Comparison of ENCODE assay signal across 8 cellular contexts in the genomic region with DNA sequence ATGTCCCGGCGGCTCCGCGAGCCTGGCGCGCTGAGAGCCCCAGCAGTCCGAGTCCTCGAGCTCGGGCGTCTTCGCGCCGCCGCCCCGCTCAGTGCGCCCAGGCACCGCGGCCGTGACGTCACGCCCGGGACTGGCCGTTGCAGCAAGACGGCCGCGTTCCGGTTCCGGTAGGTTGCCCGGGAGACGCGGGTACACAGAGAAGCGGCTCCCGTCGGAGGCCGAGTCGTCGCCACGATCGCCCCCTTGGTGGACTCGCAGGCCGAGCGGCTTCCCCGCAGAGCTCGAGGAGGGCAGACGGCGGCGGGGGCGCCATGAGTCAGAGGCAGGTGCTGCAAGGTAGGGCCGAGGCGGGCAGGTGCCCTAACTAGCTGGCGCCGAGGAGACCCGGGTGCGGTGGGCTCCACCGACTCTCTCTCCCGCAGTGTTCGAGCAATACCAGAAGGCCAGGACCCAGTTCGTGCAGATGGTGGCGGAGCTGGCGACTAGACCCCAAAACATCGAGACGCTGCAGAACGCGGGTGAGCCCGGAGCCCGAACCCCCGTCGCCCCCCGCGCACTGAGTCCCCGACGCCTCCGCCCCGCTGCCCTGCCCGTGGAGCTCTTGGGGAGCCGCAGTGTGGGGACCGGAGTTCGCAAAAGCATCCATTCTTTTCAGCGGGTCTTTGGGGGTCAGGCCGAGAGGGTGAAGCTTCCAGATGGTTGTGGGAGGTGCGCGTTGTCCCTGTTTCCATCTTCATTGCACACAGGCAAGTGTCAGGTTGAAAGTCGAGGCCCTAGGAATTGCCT. TPM values are rescaled to one million over a fixed set of nuclear protein-coding genes. Genes with fewer than 3 reads are reported as not detected.
DNase-seq lines count a peak whose midpoint lies in the region; ATAC-seq and TF ChIP-seq lines count a peak whose summit lies in the region.

A gene (plus strand): TSS at position 196 of the 786 bp plus-strand sequence. CDS start 116 bp downstream, at position 312.

- H3K36me3 ChIP-seq in body of pancreas (replicated peaks in 1 of 2; ENCODE audit: insufficient read depth in 1 of 2, low read depth in 2 of 2): no peaks in the 10 kb centered on the region
- H3K36me3 ChIP-seq in thymus (ENCODE audit: control insufficient read depth, insufficient read depth): no peaks in the 10 kb centered on the region

- peaks cover 4% of the 10 kb centered on the region for H3K4me1 Mint-ChIP-seq in memory B cell

- H3K4me3 Mint-ChIP-seq in memory B cell: peak within 1 kb of the TSS; percentile 27

- 9 to 11% methylated on average over 27 to 71 of the region's 83 CpGs for WGBS in body of pancreas, 2 donors
- WGBS in thymus: 8% methylated on average over 83 of the region's 83 CpGs

- ATAC-seq in body of pancreas: no peak
- peak; percentile 17 for ATAC-seq in memory B cell (ENCODE audit: low read depth)
- no peak for ATAC-seq in HG03139 (IDR thresholded peaks at IDR 0.05; ENCODE audit: unreplicated experiment)
- no peak for ATAC-seq in HG03460 (IDR thresholded peaks at IDR 0.05; ENCODE audit: unreplicated experiment)

- intact Hi-C loops in body of pancreas (cut with DNase I): no loop called here

- H3K4me3 ChIP-seq in body of pancreas: no peak within 1 kb of the TSS
- H3K4me3 ChIP-seq in thymus (ENCODE audit: low read length): peak within 1 kb of the TSS; percentile 51

- no peak for TF ChIP-seq CTCF in body of pancreas (IDR thresholded peaks at IDR 0.05)

- H3K27ac ChIP-seq in body of pancreas: no peak within 1 kb of the TSS
- H3K27ac ChIP-seq in thymus (ENCODE audit: low read depth): no peak within 1 kb of the TSS

- no peak for TF ChIP-seq POLR2A in body of pancreas (IDR thresholded peaks at IDR 0.05)

- H3K27me3 ChIP-seq in body of pancreas: peaks cover 3 to 25% of the 10 kb centered on the region in 2 donors
- peaks cover 52% of the 10 kb centered on the region for H3K27me3 ChIP-seq in thymus (ENCODE audit: control insufficient read depth, insufficient read depth)

- DNase-seq in NCI-H2081 (lab: John Stamatoyannopoulos, UW): peak; percentile 48 to 76
- DNase-seq in NCI-H2081 treated with DMSO at 0.1 percent for 48 hours (lab: John Stamatoyannopoulos, UW): no peak
- peak; percentile 90 for DNase-seq in NCI-H774 (lab: John Stamatoyannopoulos, UW)
- DNase-seq in body of pancreas: peak; percentile 24 to 56 (median 50)
- DNase-seq in memory B cell (ENCODE audit: low spot score in 2 of 2): peak in 1 of 2 donors; percentile 48

- H3K27me3 Mint-ChIP-seq in memory B cell: peaks cover 12% of the 10 kb centered on the region

- H3K4me1 ChIP-seq in body of pancreas: peaks cover 12% of the 10 kb centered on the region
- peaks cover 3% of the 10 kb centered on the region for H3K4me1 ChIP-seq in thymus (ENCODE audit: control insufficient read depth, insufficient read depth, low read length)

- H3K9me3 Mint-ChIP-seq in memory B cell: peaks cover 3% of the 10 kb centered on the region

- H3K27ac Mint-ChIP-seq in memory B cell: peak within 1 kb of the TSS; percentile 35

- H3K9me3 ChIP-seq in body of pancreas: no peaks in the 10 kb centered on the region
- H3K9me3 ChIP-seq in thymus (ENCODE audit: control insufficient read depth): peaks cover 2% of the 10 kb centered on the region

- peaks cover 2% of the 10 kb centered on the region for H3K36me3 Mint-ChIP-seq in memory B cell

RNA-seq across cellular contexts. Expression of the gene that starts here (rescaled TPM):
- under 1 TPM in 1 of 2 donors, not detected in 1; 0.26 TPM for total RNA-seq in body of pancreas
- polyA plus RNA-seq in thymus: 1.0 TPM

Comparison
In these comparisons a context has a peak if more than half of its experiments do, and no peak if none do; other contexts are left out.
1. Peak in DNase-seq in body of pancreas; RNA of the gene not detected or under 1 TPM.